Comparison of ENCODE assay signal across 8 cellular contexts in genomic region chr9:132944294-132945185, GRCh38. TPM values are rescaled to one million over a fixed set of nuclear protein-coding genes. Genes with fewer than 3 reads are reported as not detected.
DNase-seq lines count a peak whose midpoint lies in the region; ATAC-seq, FAIRE-seq and TF ChIP-seq lines count a peak whose summit lies in the region.

Gene TSC1, minus strand, starts transcription at chr9:132944616. Its CDS starts 15,744 bp downstream, at chr9:132928872.

- peak within 1 kb of the TSS; percentile 94 for H3K4me2 ChIP-seq in hepatocyte

- ATAC-seq in HG02970 (IDR thresholded peaks at IDR 0.05; ENCODE audit: low FRiP score, unreplicated experiment) (peak; percentile 73), aorta (ENCODE audit: low FRiP score) (peak; percentile 97)

- peak within 1 kb of the TSS; percentile 90 for H2AFZ ChIP-seq in hepatocyte

- FAIRE-seq in GM12892 (lab: Jason Lieb, UNC), result peak; percentile 88

- H4K20me1 ChIP-seq in hepatocyte (ENCODE audit: insufficient read depth, poor library complexity, severe bottlenecking), result peaks cover 4% of the 10 kb centered on the region

- TF ChIP-seq POLR2A in GM12892 (IDR thresholded peaks at IDR 0.05; ENCODE audit: low read depth, low read length), result peak; percentile 74

- WGBS in hepatocyte (ENCODE audit: low lambda C conversion rate, missing lambda C conversion rate), result under 1% methylated on average over 35 of the region's 72 CpGs
- 0 to 1% methylated on average over 39 to 72 of the region's 72 CpGs for WGBS in aorta, 2 donors

- intact Hi-C loops in aorta (cut with DNase I), result loop anchor here in 1 of 2 donors (5.0 kb wide), 1 partner anchor 67 kb away; the partner anchor contains the start of genes AK8 and SPACA9

- in situ Hi-C loops in astrocyte of the cerebellum (cut with HindIII; ENCODE audit: low sequenced_read_pairs), result no loop called here

- H3K9me2 ChIP-seq in hepatocyte (replicated peaks; ENCODE audit: insufficient read depth), result no peaks in the 10 kb centered on the region

- H3K27me3 ChIP-seq in hepatocyte (no peaks in the 10 kb centered on the region), aorta (ENCODE audit: control insufficient read depth in 1 of 2, insufficient read depth in 2 of 2, low read length in 1 of 2) (no peaks in the 10 kb centered on the region)

- H3K4me3 ChIP-seq in astrocyte of the cerebellum (ENCODE audit: low read depth, low read length) (peak within 1 kb of the TSS; percentile 99), hepatocyte (peak within 1 kb of the TSS; percentile 57), aorta (ENCODE audit: low read length in 2 of 2) (peak within 1 kb of the TSS; percentile 75 to 85)

- peaks cover 48% of the 10 kb centered on the region for H3K79me2 ChIP-seq in hepatocyte

- H3K9me3 ChIP-seq in hepatocyte (ENCODE audit: low read depth) (no peaks in the 10 kb centered on the region), aorta (ENCODE audit: control insufficient read depth, low read length) (no peaks in the 10 kb centered on the region)

- DNase-seq in GM12892 (ENCODE audit: insufficient read length) (peak; percentile 86), NCI-H2029 treated with DMSO at 0.1 percent for 48 hours (lab: John Stamatoyannopoulos, UW) (peak; percentile 89), T-helper 9 cell (peak; percentile 99), astrocyte of the cerebellum (ENCODE audit: low read depth) (peak; percentile 90), hepatocyte (ENCODE audit: low spot score) (peak; percentile 98), renal cortical epithelial cell (ENCODE audit: low read depth) (peak; percentile 74), aorta (peak; percentile 98 to 99)

- H3K4me1 ChIP-seq in hepatocyte (ENCODE audit: insufficient read depth) (peaks cover 12% of the 10 kb centered on the region), aorta (ENCODE audit: control insufficient read depth in 1 of 2, insufficient read depth in 2 of 2, low read length in 2 of 2) (no peaks in the 10 kb centered on the region)

- H3K36me3 ChIP-seq in hepatocyte (replicated peaks; ENCODE audit: insufficient read depth, low read depth) (no peaks in the 10 kb centered on the region), aorta (ENCODE audit: control insufficient read depth in 1 of 2, insufficient read depth in 2 of 2, low read length in 1 of 2) (no peaks in the 10 kb centered on the region)

- no peak for TF ChIP-seq CTCF in astrocyte of the cerebellum (IDR thresholded peaks at IDR 0.05; ENCODE audit: low read depth, low read length, missing control alignments)
- TF ChIP-seq CTCF in hepatocyte (IDR thresholded peaks at IDR 0.05; ENCODE audit: poor library complexity), result no peak

- H3K27ac ChIP-seq in hepatocyte, result peak within 1 kb of the TSS; percentile 97
- peak within 1 kb of the TSS in 1 of 2 donors; percentile 62 for H3K27ac ChIP-seq in aorta (ENCODE audit: low read depth in 1 of 2, low read length in 2 of 2)

RNA-seq across cellular contexts. Expression of gene TSC1, which starts in this region (rescaled TPM):
- polyA plus RNA-seq in GM12892 (2012; ENCODE audit: missing spikeins), result 17.0 TPM
- total RNA-seq in hepatocyte, result 36.9 and 47.8 TPM in 2 replicates
- polyA plus RNA-seq in hepatocyte, result 19.5 and 22.7 TPM in 2 replicates
- 15.8 and 48.1 TPM in 2 replicates for total RNA-seq in renal cortical epithelial cell
- 10 to 100 TPM; 37.4 to 61.3 TPM for total RNA-seq in aorta
- 10 to 100 TPM in 1 of 2 donors, 1 to 10 TPM in 1; 8.9 to 22.9 TPM for polyA plus RNA-seq in aorta
